13 cellular contexts compared by ENCODE assay signal in genomic region chr11:64800633-64801464, GRCh38. TPM values are rescaled to one million over a fixed set of nuclear protein-coding genes. Genes with fewer than 3 reads are reported as not detected.
DNase-seq lines count a peak whose midpoint lies in the region; ATAC-seq, FAIRE-seq and TF ChIP-seq lines count a peak whose summit lies in the region.
"Had no signal": no experiment of that assay in that cellular context is flagged by ENCODE, and none has a peak within 500 bp of the region (broad histone marks: within the 10 kb centered on the region; RNA-seq: fewer than 3 reads in every experiment).

No MANE protein-coding gene starts in this region.

- peaks cover 0 to 3% (median 1%) of the 10 kb centered on the region in 3 donors for H3K27me3 Mint-ChIP-seq in CD14-positive monocyte (ENCODE audit: low read depth in 3 of 3)
- no peaks in the 10 kb centered on the region for H3K27me3 Mint-ChIP-seq in activated naive CD8-positive, alpha-beta T cell treated with anti-CD3 and anti-CD28 coated beads, Interleukin-2, amount 50 U/mL, for 24 hours

- peaks cover 50% of the 10 kb centered on the region for H3K4me1 Mint-ChIP-seq in CD14-positive monocyte
- H3K4me1 Mint-ChIP-seq in activated naive CD8-positive, alpha-beta T cell treated with anti-CD3 and anti-CD28 coated beads, Interleukin-2, amount 50 U/mL, for 24 hours, result peaks cover 29% of the 10 kb centered on the region

- H3K9me3 ChIP-seq in neutrophil, result no peaks in the 10 kb centered on the region

- ATAC-seq in activated naive CD8-positive, alpha-beta T cell treated with anti-CD3 and anti-CD28 coated beads, Interleukin-2, amount 50 U/mL, for 24 hours, result no peak
- ATAC-seq in GM19351 (IDR thresholded peaks at IDR 0.05; ENCODE audit: unreplicated experiment) (no peak), HG03521 (IDR thresholded peaks at IDR 0.05; ENCODE audit: unreplicated experiment) (no peak)

- H3K36me3 ChIP-seq in neutrophil, result peaks cover 54% of the 10 kb centered on the region

- intact Hi-C loops in CD14-positive monocyte (cut with micrococcal nuclease), result no loop called here

- TF ChIP-seq POLR2A in GM12892 (IDR thresholded peaks at IDR 0.05; ENCODE audit: low read depth, low read length), result no peak

- H3K4me1 ChIP-seq in neutrophil (ENCODE audit: control insufficient read depth in 1 of 2, insufficient read depth in 1 of 2, low read depth in 1 of 2, low read length in 1 of 2), result peaks cover 43 to 52% of the 10 kb centered on the region in 2 experiments

- no peak for DNase-seq in CD14-positive monocyte (ENCODE audit: low spot score)
- peak; percentile 35 for DNase-seq in GM12892 (ENCODE audit: insufficient read length)
- no peak for DNase-seq in activated naive CD8-positive, alpha-beta T cell treated with anti-CD3 and anti-CD28 coated beads, Interleukin-2, amount 50 U/mL, for 24 hours
- no peak for DNase-seq in GM19238 (ENCODE audit: insufficient read length, low spot score)
- DNase-seq in NCI-H510A treated with DMSO at 0.1 percent for 48 hours (lab: John Stamatoyannopoulos, UW), result no peak
- DNase-seq: activated naive CD4-positive, alpha-beta T cell treated with Interleukin-2 at 50 U/mL for 16 hours; DMS153; nephron progenitor cell; stimulated activated CD4-positive, alpha-beta T cell treated with anti-CD3 and anti-CD28 coated beads, Interleukin-1b, Interleukin-23, amount 100 ng/mL, for 48 hours; trophoblast cell had no signal

- H3K27ac Mint-ChIP-seq in CD14-positive monocyte, result peak overlapping the region in 5 of 7 donors; percentile 12 to 80 (median 33)
- H3K27ac Mint-ChIP-seq in activated naive CD8-positive, alpha-beta T cell treated with anti-CD3 and anti-CD28 coated beads, Interleukin-2, amount 50 U/mL, for 24 hours, result peak overlapping the region; percentile 71
- H3K27ac Mint-ChIP-seq: nephron progenitor cell had no signal

- FAIRE-seq in GM12892 (lab: Jason Lieb, UNC), result peak; percentile 62

- peak overlapping the region; percentile 88 for H3K27ac ChIP-seq in neutrophil

- peak overlapping the region in 1 of 2 donors; percentile 82 for H3K4me3 Mint-ChIP-seq in CD14-positive monocyte
- H3K4me3 Mint-ChIP-seq in activated naive CD8-positive, alpha-beta T cell treated with anti-CD3 and anti-CD28 coated beads, Interleukin-2, amount 50 U/mL, for 24 hours, result peak overlapping the region; percentile 83
- H3K4me3 Mint-ChIP-seq: nephron progenitor cell had no signal

- no peaks in the 10 kb centered on the region for H3K27me3 ChIP-seq in neutrophil

- H3K4me3 ChIP-seq in neutrophil (ENCODE audit: low read depth in 1 of 2, low read length in 1 of 2), result peak overlapping the region; percentile 80 to 91

- TF ChIP-seq CTCF in CD14-positive monocyte (IDR thresholded peaks at IDR 0.05), result no peak
- TF ChIP-seq CTCF in neutrophil (IDR thresholded peaks at IDR 0.05), result no peak

- H3K36me3 Mint-ChIP-seq in CD14-positive monocyte, result peaks cover 26 to 44% of the 10 kb centered on the region in 2 donors
- peaks cover 11% of the 10 kb centered on the region for H3K36me3 Mint-ChIP-seq in activated naive CD8-positive, alpha-beta T cell treated with anti-CD3 and anti-CD28 coated beads, Interleukin-2, amount 50 U/mL, for 24 hours (ENCODE audit: low read depth)

- H3K9me3 Mint-ChIP-seq in CD14-positive monocyte, result peaks cover 0 to 3% (median 0%) of the 10 kb centered on the region in 7 donors
- H3K9me3 Mint-ChIP-seq in activated naive CD8-positive, alpha-beta T cell treated with anti-CD3 and anti-CD28 coated beads, Interleukin-2, amount 50 U/mL, for 24 hours, result no peaks in the 10 kb centered on the region
- H3K9me3 Mint-ChIP-seq: nephron progenitor cell had no signal

RNA-seq across cellular contexts. Expression of gene MAP4K2, which starts 2.2 kb away (rescaled TPM):
- 10 to 100 TPM in 1 of 2 donors, 1 to 10 TPM in 1; 9.9 to 12.6 TPM for polyA plus RNA-seq in CD14-positive monocyte
- 27.8 TPM for polyA plus RNA-seq in GM12892 (2012; ENCODE audit: missing spikeins)

RNA-seq across cellular contexts. Expression of gene MEN1, which starts 9.5 kb away (rescaled TPM):
- 10 to 100 TPM in 1 of 2 donors, 1 to 10 TPM in 1; 9.4 to 10.0 TPM for polyA plus RNA-seq in CD14-positive monocyte
- 9.5 TPM for polyA plus RNA-seq in GM12892 (2012; ENCODE audit: missing spikeins)

RNA-seq across cellular contexts. Expression of gene SF1, which starts 22.5 kb away (rescaled TPM):
- 10 to 100 TPM; 31.6 to 47.7 TPM for polyA plus RNA-seq in CD14-positive monocyte
- 146 TPM for polyA plus RNA-seq in GM12892 (2012; ENCODE audit: missing spikeins)

RNA-seq across cellular contexts. Expression of gene PYGM, which starts 41.1 kb away (rescaled TPM):
- polyA plus RNA-seq in CD14-positive monocyte, result under 1 TPM in 1 of 2 donors, not detected in 1; 0.05 TPM
- 0.70 TPM for polyA plus RNA-seq in GM12892 (2012; ENCODE audit: missing spikeins)

RNA-seq across cellular contexts. Expression of gene CDC42BPG, which starts 43.6 kb away (rescaled TPM):
- not detected for polyA plus RNA-seq in CD14-positive monocyte
- polyA plus RNA-seq in GM12892 (2012; ENCODE audit: missing spikeins), result 0.15 TPM
